ENCODE assay signal across 27 cellular contexts in genomic region chr16:74020086-74020670, GRCh38.
"Had no signal": no experiment of that assay in that cellular context is flagged by ENCODE, and none has a peak within 500 bp of the region (broad histone marks: within the 10 kb centered on the region; RNA-seq: fewer than 3 reads in every experiment).

No MANE protein-coding gene starts in this region.

- H3K4me1 ChIP-seq: ascending aorta, SJCRH30 had no signal

- H3K36me3 ChIP-seq: ascending aorta, cardiac muscle cell, SJCRH30, WERI-Rb-1 had no signal

- H3K4me3 ChIP-seq: ascending aorta, cardiac muscle cell, SJCRH30, SK-N-MC had no signal

- ATAC-seq: activated CD8-positive, alpha-beta T cell treated with anti-CD3 and anti-CD28 coated beads, Interleukin-2, amount 10 ng/mL, durations not matched to agents 7 days and 5 days; Panc1 had no signal

- H3K9me3 ChIP-seq: ascending aorta, SJCRH30 had no signal

- H3K27ac ChIP-seq: ascending aorta, cardiac muscle cell, SJCRH30, SK-N-MC, WERI-Rb-1 had no signal

- H3K27me3 ChIP-seq: ascending aorta, cardiac muscle cell, SJCRH30 had no signal

- DNase-seq: activated CD4-positive, alpha-beta T cell treated with anti-CD3 and anti-CD28 coated beads, Interleukin-2, amount 10 ng/mL, durations not matched to agents 24 days and 14 days; activated CD4-positive, alpha-beta T cell treated with anti-CD3 and anti-CD28 coated beads, Interleukin-2, amount 50 U/mL, for 48 hours; activated CD8-positive, alpha-beta T cell treated with anti-CD3 and anti-CD28 coated beads, Interleukin-2, amount 10 ng/mL, durations not matched to agents 7 days and 5 days; activated gamma-delta T cell; activated naive CD4-positive, alpha-beta T cell treated with Interleukin-2 at 50 U/mL for 16 hours; activated naive CD8-positive, alpha-beta T cell treated with anti-CD3 and anti-CD28 coated beads, Interleukin-2, amount 10 ng/mL, durations not matched to agents 7 days and 5 days; activated T-cell treated with anti-CD3 and anti-CD28 coated beads, Interleukin-2, amount 50 U/mL, for 24 hours; amygdala; MM.1S; MV-4-11; NCI-H1092; NCI-H1436 treated with DMSO at 0.1 percent for 48 hours; NCI-H1694 treated with DMSO at 0.1 percent for 48 hours; NCI-H2029; NCI-H2107; NCI-H2171; NCI-H446; NCI-H526 treated with DMSO at 0.1 percent for 48 hours; NCI-H774; SHP77; SJCRH30; T1000; WERI-Rb-1 had no signal
